ENCODE assay signal across 20 cellular contexts in genomic region chr17:79218825-79219200, GRCh38.
DNase-seq lines count a peak whose midpoint lies in the region; ATAC-seq, FAIRE-seq and TF ChIP-seq lines count a peak whose summit lies in the region.
"Had no signal": no experiment of that assay in that cellular context is flagged by ENCODE, and none has a peak within 500 bp of the region (broad histone marks: within the 10 kb centered on the region; RNA-seq: fewer than 3 reads in every experiment).

No MANE protein-coding gene starts in this region.

- H3K27ac Mint-ChIP-seq in GM23338 (no peak overlapping the region), endodermal cell (no peak overlapping the region)
- H3K27ac Mint-ChIP-seq: CD14-positive monocyte; CD4-positive, alpha-beta memory T cell had no signal

- no peak overlapping the region for H4K91ac ChIP-seq in neuronal stem cell (ENCODE audit: low read depth, low read length, poor library complexity)

- no peak overlapping the region for H4K8ac ChIP-seq in neuronal stem cell (ENCODE audit: low read depth, low read length)

- H2BK12ac ChIP-seq in neuronal stem cell (ENCODE audit: low read length): peak overlapping the region; percentile 16

- no peak overlapping the region for H2BK120ac ChIP-seq in neuronal stem cell (ENCODE audit: low read depth, low read length)

- no peaks in the 10 kb centered on the region for H3K9me3 ChIP-seq in endodermal cell (ENCODE audit: control insufficient read depth, low read length)
- no peaks in the 10 kb centered on the region for H3K9me3 ChIP-seq in neuronal stem cell (replicated peaks in 1 of 2; ENCODE audit: control insufficient read depth in 2 of 2, insufficient read depth in 1 of 2, low read depth in 1 of 2, low read length in 2 of 2)
- H3K9me3 ChIP-seq: A549, HAP-1 had no signal

- peaks cover 1% of the 10 kb centered on the region for H3K79me1 ChIP-seq in neuronal stem cell (ENCODE audit: low read depth, low read length)

- FAIRE-seq in D721Med (lab: Jason Lieb, UNC): no peak
- FAIRE-seq: A549, GM12878 had no signal

- H3K27me3 Mint-ChIP-seq in GM23338 (ENCODE audit: insufficient read depth, low read depth, poor library complexity): peaks cover 9% of the 10 kb centered on the region
- peaks cover 17% of the 10 kb centered on the region for H3K27me3 Mint-ChIP-seq in endodermal cell (ENCODE audit: insufficient read depth)

- no peak overlapping the region for H3K4me2 ChIP-seq in GM23338
- no peak overlapping the region for H3K4me2 ChIP-seq in neuronal stem cell (ENCODE audit: insufficient read depth, low read length, poor library complexity, severe bottlenecking)
- H3K4me2 ChIP-seq: A549 had no signal

- H3K4me1 ChIP-seq in GM23338 (ENCODE audit: insufficient read depth) (peaks cover 29% of the 10 kb centered on the region), endodermal cell (ENCODE audit: control insufficient read depth, insufficient read depth, low read length) (no peaks in the 10 kb centered on the region), neuronal stem cell (ENCODE audit: control insufficient read depth in 2 of 2, insufficient read depth in 1 of 2, low read depth in 1 of 2, low read length in 2 of 2) (peaks cover 0 to 23% of the 10 kb centered on the region in 2 donors)
- H3K4me1 ChIP-seq: A549, HAP-1 had no signal

- H3K9me2 ChIP-seq in GM23338 (ENCODE audit: insufficient read depth): no peaks in the 10 kb centered on the region

- H2AK5ac ChIP-seq in neuronal stem cell (ENCODE audit: low read depth, low read length): peak overlapping the region; percentile 72

- H3K18ac ChIP-seq in neuronal stem cell (ENCODE audit: low read length): no peak overlapping the region

- H3K4me1 Mint-ChIP-seq in GM23338: peaks cover 46% of the 10 kb centered on the region
- H3K4me1 Mint-ChIP-seq in endodermal cell: peaks cover 15% of the 10 kb centered on the region

- H2BK15ac ChIP-seq in neuronal stem cell (ENCODE audit: low read length): peak overlapping the region; percentile 54

- 0 out of 2 replicates have a peak overlapping the region, but pooled peaks have one; percentile 28 for H2AFZ ChIP-seq in GM23338
- no peak overlapping the region for H2AFZ ChIP-seq in neuronal stem cell (ENCODE audit: low read length)

- H3K36me3 ChIP-seq in GM23338 (ENCODE audit: insufficient read depth) (no peaks in the 10 kb centered on the region), endodermal cell (ENCODE audit: control insufficient read depth, insufficient read depth, low read length) (no peaks in the 10 kb centered on the region), neuronal stem cell (replicated peaks in 1 of 2; ENCODE audit: control insufficient read depth in 2 of 2, insufficient read depth in 2 of 2, low read length in 2 of 2) (no peaks in the 10 kb centered on the region)
- H3K36me3 ChIP-seq: HAP-1 had no signal

- H2BK5ac ChIP-seq in neuronal stem cell (ENCODE audit: low read length): no peak overlapping the region

- H4K20me1 ChIP-seq in GM23338 (replicated peaks; ENCODE audit: insufficient read depth): no peaks in the 10 kb centered on the region

- H3K14ac ChIP-seq in neuronal stem cell (ENCODE audit: low read length): no peak overlapping the region

- no peaks in the 10 kb centered on the region; the same call in 2 of the 3 replicates for H3K9me3 Mint-ChIP-seq in GM23338
- H3K9me3 Mint-ChIP-seq in endodermal cell: no peaks in the 10 kb centered on the region

- H3K27ac ChIP-seq in GM23338 (ENCODE audit: low read depth) (no peak overlapping the region), endodermal cell (ENCODE audit: low read depth, low read length) (no peak overlapping the region), neuronal stem cell (replicated peaks; ENCODE audit: low read length) (no peak overlapping the region)
- H3K27ac ChIP-seq: 22Rv1, A549, HL-60 had no signal

- H3K23ac ChIP-seq in neuronal stem cell (ENCODE audit: low read depth, low read length, poor library complexity): peak overlapping the region; percentile 2

- H3K9ac ChIP-seq in endodermal cell (ENCODE audit: extremely low read depth, low read length, poor library complexity, severe bottlenecking) (no peak overlapping the region), neuronal stem cell (ENCODE audit: low read depth, low read length, poor library complexity) (no peak overlapping the region)

- H3K4me3 Mint-ChIP-seq in GM23338: peak overlapping the region; percentile 35; the same call in 1 of the 3 replicates
- H3K4me3 Mint-ChIP-seq in endodermal cell: no peak overlapping the region

- no peaks in the 10 kb centered on the region; the same call in 1 of the 2 replicates for H3F3A ChIP-seq in GM23338 (replicated peaks; ENCODE audit: low read depth)

- no peak for TF ChIP-seq CTCF in GM23338 (conservative IDR thresholded peaks at IDR 0.05; ENCODE audit: low read depth in 2 of 2)
- TF ChIP-seq CTCF in endodermal cell (conservative IDR thresholded peaks at IDR 0.05): no peak
- no peak for TF ChIP-seq CTCF in D721Med (IDR thresholded peaks at IDR 0.05; ENCODE audit: insufficient read depth, missing control alignments)

- H3K4me3 ChIP-seq in GM23338: no peak overlapping the region
- H3K4me3 ChIP-seq in endodermal cell (ENCODE audit: low read length): no peak overlapping the region
- H3K4me3 ChIP-seq in neuronal stem cell (ENCODE audit: low read length in 2 of 2): no peak overlapping the region
- H3K4me3 ChIP-seq: A549, GM12878, HAP-1 had no signal

- H3K79me2 ChIP-seq in GM23338 (replicated peaks; ENCODE audit: insufficient read depth): no peaks in the 10 kb centered on the region

- 92 to 93% methylated on average over 6 to 10 of the region's 10 CpGs for WGBS in endodermal cell (ENCODE audit: insufficient coverage in 1 of 2, insufficient read length in 1 of 2), 2 experiments
- WGBS in neuronal stem cell (ENCODE audit: extremely low coverage in 2 of 2, insufficient read length in 2 of 2, insufficient replicate concordance in 1 of 2), 2 donors: no CpG with 5 or more reads among the region's 10 CpGs

- peak overlapping the region; percentile 5 for H3K4ac ChIP-seq in neuronal stem cell (ENCODE audit: low read length)

- H3K36me3 Mint-ChIP-seq in GM23338 (ENCODE audit: low read depth) (no peaks in the 10 kb centered on the region), endodermal cell (ENCODE audit: low read depth) (no peaks in the 10 kb centered on the region)
- H3K36me3 Mint-ChIP-seq: CD14-positive monocyte; CD4-positive, alpha-beta memory T cell had no signal

- H3K27me3 ChIP-seq in GM23338 (ENCODE audit: insufficient read depth): no peaks in the 10 kb centered on the region
- H3K27me3 ChIP-seq in endodermal cell (ENCODE audit: control insufficient read depth, insufficient read depth, low read length, poor library complexity, severe bottlenecking): peaks cover 33% of the 10 kb centered on the region
- peaks cover 0 to 91% (median 0%) of the 10 kb centered on the region in 3 experiments for H3K27me3 ChIP-seq in neuronal stem cell (ENCODE audit: control insufficient read depth in 3 of 3, insufficient read depth in 3 of 3, low read depth in 1 of 3, low read length in 3 of 3)

- ATAC-seq in GM23338: no peak
- ATAC-seq: GM12878 had no signal

- DNase-seq in NCI-H146 (lab: John Stamatoyannopoulos, UW): peak; percentile 6
- no peak for DNase-seq in NCI-H146 treated with DMSO at 0.1 percent for 48 hours (lab: John Stamatoyannopoulos, UW; ENCODE audit: unreplicated experiment)
- DNase-seq in GM23338 (ENCODE audit: low spot score): no peak
- DNase-seq in endodermal cell: peak; percentile 53
- DNase-seq in neuronal stem cell (ENCODE audit: low spot score): no peak
- no peak for DNase-seq in COLO668 (lab: John Stamatoyannopoulos, UW; ENCODE audit: unreplicated experiment)
- no peak for DNase-seq in D721Med (ENCODE audit: insufficient read length, low spot score)
- DNase-seq: AML-193; Calu3; CD4-positive, alpha-beta memory T cell; DMS 273 treated with DMSO at 0.1 percent for 48 hours; DMS53; DND-41; EL had no signal

TF ChIP-seq in GM23338, 12 proteins besides CTCF, POLR2A, EP300 and RAD21 (continues in another document):
- TF ChIP-seq ETS1 (IDR thresholded peaks at IDR 0.05): no peak
- TF ChIP-seq NANOG (IDR thresholded peaks at IDR 0.05; ENCODE audit: borderline replicate concordance): no peak
- no peak for TF ChIP-seq REST (IDR thresholded peaks at IDR 0.05; ENCODE audit: unreplicated experiment)
- TF ChIP-seq CREB1 (CRISPR knock-in tag; IDR thresholded peaks at IDR 0.05; ENCODE audit: low read depth): no peak
- no peak for TF ChIP-seq EZH2phosphoT487 (IDR thresholded peaks at IDR 0.05; ENCODE audit: unreplicated experiment)
- no peak for TF ChIP-seq ZNF114 (CRISPR knock-in tag; IDR thresholded peaks at IDR 0.05)

Comparison
In these comparisons a context has a peak if more than half of its experiments do, and no peak if none do; other contexts are left out.
1. DNase-seq: peak in NCI-H146 (single experiment) and endodermal cell (single experiment); none in NCI-H146 treated with DMSO at 0.1 percent for 48 hours (single experiment), GM23338 (single experiment), neuronal stem cell (single experiment), COLO668 (single experiment) and D721Med (single experiment).